ENCODE assay signal across 21 cellular contexts in the genomic region with DNA sequence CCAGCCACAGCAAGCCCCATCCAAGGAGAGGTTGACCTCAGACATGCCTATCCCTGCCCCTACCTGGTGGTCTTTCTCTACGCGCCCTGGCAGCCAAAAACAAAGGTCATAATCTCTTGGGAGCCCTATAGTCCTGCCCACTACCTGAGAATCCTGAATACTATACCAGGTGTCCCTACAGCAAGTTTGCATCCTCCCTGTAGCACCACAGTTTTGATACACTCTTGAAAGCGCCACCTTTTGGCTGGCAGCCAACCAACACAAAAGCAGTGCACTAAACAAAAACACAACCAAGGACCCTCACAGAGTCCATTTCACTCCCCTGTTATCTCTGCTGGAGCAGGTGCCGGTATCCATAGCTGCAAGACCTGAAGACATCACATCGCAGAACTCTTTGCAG.
"Had no signal": no experiment of that assay in that cellular context is flagged by ENCODE, and none has a peak within 500 bp of the region (broad histone marks: within the 10 kb centered on the region; RNA-seq: fewer than 3 reads in every experiment).

No MANE protein-coding gene starts in this region.

- H3K36me3 ChIP-seq: heart left ventricle, left lung, lower lobe of right lung, pancreas, stomach, thoracic aorta, transverse colon had no signal

- H3K36me3 Mint-ChIP-seq: memory B cell had no signal

- H3K4me3 ChIP-seq: dorsolateral prefrontal cortex, heart left ventricle, left lung, lower lobe of right lung, pancreas, stomach, thoracic aorta, transverse colon had no signal

- H3K27me3 ChIP-seq: heart left ventricle, left lung, pancreas, stomach, transverse colon had no signal

- H3K4me1 ChIP-seq: heart left ventricle, left lung, lower lobe of right lung, pancreas, stomach, transverse colon had no signal

- H3K27me3 Mint-ChIP-seq: progenitor cell of endocrine pancreas had no signal

- H3K27ac ChIP-seq: dorsolateral prefrontal cortex, heart left ventricle, left lung, lower lobe of right lung, pancreas, stomach, thoracic aorta, transverse colon had no signal

- DNase-seq: cortex of kidney; dorsolateral prefrontal cortex; effector CD8-positive, alpha-beta T cell; hippocampal formation; islet precursor cell; left lung; lower lobe of right lung; midbrain; occipital lobe; pancreas; small intestine; stimulated activated CD4-positive, alpha-beta T cell treated with anti-CD3 and anti-CD28 coated beads, Interleukin-12 subunit alpha, Interleukin-12 subunit beta, amount 100 ng/mL, for 4 hours; stimulated activated naive CD4-positive, alpha-beta T cell; stomach; substantia nigra; transverse colon had no signal

- H3K9me3 Mint-ChIP-seq: memory B cell had no signal

- H3K4me3 Mint-ChIP-seq: memory B cell, nephron had no signal

- H3K27ac Mint-ChIP-seq: memory B cell, nephron, progenitor cell of endocrine pancreas had no signal

- H3K4me1 Mint-ChIP-seq: memory B cell, nephron had no signal
